Comparison of ENCODE assay signal across 21 cellular contexts in genomic region chr15:69446947-69447346, GRCh38. TPM values are rescaled to one million over a fixed set of nuclear protein-coding genes. Genes with fewer than 3 reads are reported as not detected.
DNase-seq lines count a peak whose midpoint lies in the region; ATAC-seq and TF ChIP-seq lines count a peak whose summit lies in the region.
"Had no signal": no experiment of that assay in that cellular context is flagged by ENCODE, and none has a peak within 500 bp of the region (broad histone marks: within the 10 kb centered on the region; RNA-seq: fewer than 3 reads in every experiment).

No MANE protein-coding gene starts in this region.

- H3K4me1 Mint-ChIP-seq in activated CD4-positive, alpha-beta T cell treated with anti-CD3 and anti-CD28 coated beads, Interleukin-2, amount 10 ng/mL, durations not matched to agents 24 days and 14 days: peaks cover 18% of the 10 kb centered on the region
- peaks cover 5% of the 10 kb centered on the region for H3K4me1 Mint-ChIP-seq in nephron progenitor cell
- H3K4me1 Mint-ChIP-seq in activated naive CD4-positive, alpha-beta T cell treated with anti-CD3 and anti-CD28 coated beads, Interleukin-2, amount 10 ng/mL, durations not matched to agents 7 days and 5 days: peaks cover 21% of the 10 kb centered on the region

- CTCF ChIA-PET in activated naive CD4-positive, alpha-beta T cell treated with anti-CD3 and anti-CD28 coated beads, Interleukin-2, amount 10 ng/mL, durations not matched to agents 7 days and 5 days (lab: Charles Lee): no interaction called here

- ATAC-seq in heart left ventricle (peak in 3 of 4 donors; percentile 31 to 48 (median 45)), Right ventricle myocardium inferior (no peak), GM21737 (IDR thresholded peaks at IDR 0.05; ENCODE audit: unreplicated experiment) (no peak)
- ATAC-seq: GM12878, GM23338 had no signal

- 49 to 63% (median 55%) methylated on average over 2 of the region's 2 CpGs for WGBS in heart left ventricle, 4 donors

- DNase-seq in activated CD4-positive, alpha-beta T cell treated with anti-CD3 and anti-CD28 coated beads, Interleukin-2, amount 10 ng/mL, durations not matched to agents 24 days and 14 days: peak; percentile 42
- DNase-seq in activated CD4-positive, alpha-beta T cell treated with anti-CD3 and anti-CD28 coated beads, Interleukin-2, amount 50 U/mL, for 1 hour: no peak
- DNase-seq in heart left ventricle: no peak
- DNase-seq in Right ventricle myocardium inferior (ENCODE audit: missing footprints): no peak
- no peak for DNase-seq in nephron progenitor cell
- DNase-seq in activated naive CD4-positive, alpha-beta T cell treated with anti-CD3 and anti-CD28 coated beads, Interleukin-2, amount 10 ng/mL, durations not matched to agents 7 days and 5 days: no peak
- DNase-seq: ACHN; CD4-positive, alpha-beta T cell; CD8-positive, alpha-beta memory T cell; DMS 273 treated with DMSO at 0.1 percent for 48 hours; DMS79; EL; GDM1; H9 had no signal

- H3K4me3 ChIP-seq in heart left ventricle: no peak overlapping the region
- H3K4me3 ChIP-seq in BLaER1: no peak overlapping the region
- H3K4me3 ChIP-seq: BLaER1 treated with 17β-estradiol and CSF1 and Interleukin-3, amounts not matched to agents 10 nM and 100 nM; GM12878; GM23338 had no signal

- no peaks in the 10 kb centered on the region for H3K27me3 ChIP-seq in heart left ventricle
- H3K27me3 ChIP-seq in BLaER1: no peaks in the 10 kb centered on the region
- H3K27me3 ChIP-seq: BLaER1 treated with 17β-estradiol and CSF1 and Interleukin-3, amounts not matched to agents 10 nM and 100 nM had no signal

- H4K20me1 ChIP-seq in BLaER1: no peaks in the 10 kb centered on the region
- H4K20me1 ChIP-seq: BLaER1 treated with 17β-estradiol and CSF1 and Interleukin-3, amounts not matched to agents 10 nM and 100 nM had no signal

- H3K36me3 ChIP-seq in heart left ventricle (peaks cover 0 to 14% (median 0%) of the 10 kb centered on the region in 9 donors), BLaER1 (peaks cover 78% of the 10 kb centered on the region)

- no peaks in the 10 kb centered on the region for H3K27me3 Mint-ChIP-seq in activated CD4-positive, alpha-beta T cell treated with anti-CD3 and anti-CD28 coated beads, Interleukin-2, amount 10 ng/mL, durations not matched to agents 24 days and 14 days
- H3K27me3 Mint-ChIP-seq in nephron progenitor cell (ENCODE audit: low read depth, poor library complexity): no peaks in the 10 kb centered on the region
- H3K27me3 Mint-ChIP-seq in activated naive CD4-positive, alpha-beta T cell treated with anti-CD3 and anti-CD28 coated beads, Interleukin-2, amount 10 ng/mL, durations not matched to agents 7 days and 5 days: no peaks in the 10 kb centered on the region
- H3K27me3 Mint-ChIP-seq: CD4-positive, alpha-beta T cell; CD8-positive, alpha-beta memory T cell had no signal

- H3K9me3 Mint-ChIP-seq in activated CD4-positive, alpha-beta T cell treated with anti-CD3 and anti-CD28 coated beads, Interleukin-2, amount 10 ng/mL, durations not matched to agents 24 days and 14 days: no peaks in the 10 kb centered on the region
- no peaks in the 10 kb centered on the region for H3K9me3 Mint-ChIP-seq in nephron progenitor cell
- H3K9me3 Mint-ChIP-seq in activated naive CD4-positive, alpha-beta T cell treated with anti-CD3 and anti-CD28 coated beads, Interleukin-2, amount 10 ng/mL, durations not matched to agents 7 days and 5 days: no peaks in the 10 kb centered on the region
- H3K9me3 Mint-ChIP-seq: CD14-positive monocyte; CD4-positive, alpha-beta T cell; CD8-positive, alpha-beta memory T cell; GM23338; H9 had no signal

- H3K4me3 Mint-ChIP-seq in activated CD4-positive, alpha-beta T cell treated with anti-CD3 and anti-CD28 coated beads, Interleukin-2, amount 10 ng/mL, durations not matched to agents 24 days and 14 days: no peak overlapping the region
- no peak overlapping the region for H3K4me3 Mint-ChIP-seq in nephron progenitor cell
- no peak overlapping the region for H3K4me3 Mint-ChIP-seq in activated naive CD4-positive, alpha-beta T cell treated with anti-CD3 and anti-CD28 coated beads, Interleukin-2, amount 10 ng/mL, durations not matched to agents 7 days and 5 days
- H3K4me3 Mint-ChIP-seq: CD14-positive monocyte; CD4-positive, alpha-beta T cell; CD8-positive, alpha-beta memory T cell; GM23338; H9 had no signal

- H3K27ac ChIP-seq in heart left ventricle (peak overlapping the region in 1 of 12 donors; percentile 4), BLaER1 (no peak overlapping the region)
- H3K27ac ChIP-seq: 22Rv1; BLaER1 treated with 17β-estradiol and CSF1 and Interleukin-3, amounts not matched to agents 10 nM and 100 nM had no signal

- H3K9me3 ChIP-seq in heart left ventricle: no peaks in the 10 kb centered on the region
- H3K9me3 ChIP-seq in BLaER1: no peaks in the 10 kb centered on the region

- no peak for TF ChIP-seq POLR2A in heart left ventricle (IDR thresholded peaks at IDR 0.05)

- peaks cover 36% of the 10 kb centered on the region for H3K36me3 Mint-ChIP-seq in activated CD4-positive, alpha-beta T cell treated with anti-CD3 and anti-CD28 coated beads, Interleukin-2, amount 10 ng/mL, durations not matched to agents 24 days and 14 days (ENCODE audit: low read depth)
- peaks cover 41% of the 10 kb centered on the region for H3K36me3 Mint-ChIP-seq in nephron progenitor cell (ENCODE audit: low read depth)
- H3K36me3 Mint-ChIP-seq in activated naive CD4-positive, alpha-beta T cell treated with anti-CD3 and anti-CD28 coated beads, Interleukin-2, amount 10 ng/mL, durations not matched to agents 7 days and 5 days: peaks cover 51% of the 10 kb centered on the region
- H3K36me3 Mint-ChIP-seq: CD8-positive, alpha-beta memory T cell had no signal

- H3K4me1 ChIP-seq in heart left ventricle (peaks cover 0 to 12% (median 2%) of the 10 kb centered on the region in 12 donors), BLaER1 (peaks cover 9% of the 10 kb centered on the region)

- no peak overlapping the region for H3K27ac Mint-ChIP-seq in activated CD4-positive, alpha-beta T cell treated with anti-CD3 and anti-CD28 coated beads, Interleukin-2, amount 10 ng/mL, durations not matched to agents 24 days and 14 days
- H3K27ac Mint-ChIP-seq in nephron progenitor cell: peak overlapping the region; percentile 50
- H3K27ac Mint-ChIP-seq in activated naive CD4-positive, alpha-beta T cell treated with anti-CD3 and anti-CD28 coated beads, Interleukin-2, amount 10 ng/mL, durations not matched to agents 7 days and 5 days: no peak overlapping the region
- H3K27ac Mint-ChIP-seq: CD14-positive monocyte; CD4-positive, alpha-beta T cell; CD8-positive, alpha-beta memory T cell; GM23338; H9 had no signal

- intact Hi-C loops in activated CD4-positive, alpha-beta T cell treated with anti-CD3 and anti-CD28 coated beads, Interleukin-2, amount 10 ng/mL, durations not matched to agents 24 days and 14 days (cut with micrococcal nuclease): no loop called here
- intact Hi-C loops in heart left ventricle (cut with DNase I) (no loop called here), Right ventricle myocardium inferior (cut with DNase I) (no loop called here)

- TF ChIP-seq CTCF in heart left ventricle (IDR thresholded peaks at IDR 0.05): no peak
- TF ChIP-seq CTCF in nephron progenitor cell (IDR thresholded peaks at IDR 0.05): no peak

- no peak overlapping the region for H3K4me2 ChIP-seq in BLaER1
- H3K4me2 ChIP-seq: BLaER1 treated with 17β-estradiol and CSF1 and Interleukin-3, amounts not matched to agents 10 nM and 100 nM; GM23338 had no signal

- peak overlapping the region; percentile 51; the same call in 1 of the 2 replicates for H3K9ac ChIP-seq in BLaER1

RNA-seq across cellular contexts. Expression of gene RPLP1, which starts 5.7 kb away (rescaled TPM):
- 1,827 and 1,829 TPM in 2 replicates for total RNA-seq in activated CD4-positive, alpha-beta T cell treated with anti-CD3 and anti-CD28 coated beads, Interleukin-2, amount 10 ng/mL, durations not matched to agents 24 days and 14 days
- total RNA-seq in heart left ventricle (1,000 to 10,000 TPM in 7 of 9 donors, 100 to 1,000 TPM in 2; 487 to 1,482 (median 1,221) TPM), Right ventricle myocardium inferior (1,256 TPM)
- polyA plus RNA-seq in heart left ventricle: 1,000 to 10,000 TPM; 1,397 to 1,852 TPM

RNA-seq across cellular contexts. Expression of gene KIF23, which starts 32.8 kb away (rescaled TPM):
- total RNA-seq in activated CD4-positive, alpha-beta T cell treated with anti-CD3 and anti-CD28 coated beads, Interleukin-2, amount 10 ng/mL, durations not matched to agents 24 days and 14 days: 36.0 and 40.0 TPM in 2 replicates
- 1 to 10 TPM in 4 of 9 donors, under 1 TPM in 4, not detected in 1; 0.32 to 7.7 (median 1.4) TPM for total RNA-seq in heart left ventricle
- under 1 TPM; 0.23 to 0.54 TPM for polyA plus RNA-seq in heart left ventricle
- total RNA-seq in Right ventricle myocardium inferior: 1.5 TPM

Comparison
In these comparisons a context has a peak if more than half of its experiments do, and no peak if none do; other contexts are left out.
1. ATAC-seq: peak in heart left ventricle (3 of 4); none in Right ventricle myocardium inferior (single experiment) and GM21737 (single experiment).